28 cellular contexts compared by ENCODE assay signal in genomic region chr6:16292432-16292831, GRCh38.
"Had no signal": no experiment of that assay in that cellular context is flagged by ENCODE, and none has a peak within 500 bp of the region (broad histone marks: within the 10 kb centered on the region; RNA-seq: fewer than 3 reads in every experiment).

No MANE protein-coding gene starts in this region.

- H3K9ac ChIP-seq: SK-N-SH had no signal

- H3K9me3 ChIP-seq: Peyer's patch, SJCRH30, SK-N-SH had no signal

- H3K27ac ChIP-seq: brain microvascular endothelial cell, cardiac muscle cell, Peyer's patch, RWPE1, SJCRH30, VCaP had no signal

- H3K36me3 ChIP-seq: brain microvascular endothelial cell, cardiac muscle cell, Peyer's patch, SJCRH30 had no signal

- H3K27me3 ChIP-seq: brain microvascular endothelial cell, cardiac muscle cell, Peyer's patch, SJCRH30 had no signal

- H3K4me1 ChIP-seq: Peyer's patch, SJCRH30 had no signal

- H3K4me3 ChIP-seq: cardiac muscle cell, Peyer's patch, SJCRH30 had no signal

- DNase-seq: activated CD4-positive, alpha-beta memory T cell treated with anti-CD3 and anti-CD28 coated beads for 36 hours; activated CD4-positive, alpha-beta T cell treated with anti-CD3 and anti-CD28 coated beads, Interleukin-2, amount 10 ng/mL, durations not matched to agents 7 days and 5 days; activated CD4-positive, CD25-positive, alpha-beta regulatory T cell; activated CD8-positive, alpha-beta memory T cell treated with anti-CD3 and anti-CD28 coated beads for 24 hours; activated effector memory CD4-positive, alpha-beta T cell treated with anti-CD3 and anti-CD28 coated beads, Interleukin-2, amount 50 U/mL, for 16 hours; activated naive CD4-positive, alpha-beta T cell treated with anti-CD3 and anti-CD28 coated beads for 36 hours; activated T-cell treated with anti-CD3 and anti-CD28 coated beads, Interleukin-2, amount 50 U/mL, for 4 hours; brain microvascular endothelial cell; cerebellar nuclear complex; KG1; NCI-H1092; NCI-H1436; NCI-H1694 treated with DMSO at 0.1 percent for 48 hours; NCI-H2029 treated with DMSO at 0.1 percent for 48 hours; NCI-H2171; NCI-H2227 treated with DMSO at 0.1 percent for 48 hours; NCI-H524 treated with DMSO at 0.1 percent for 48 hours; NCI-H774; NK-92 treated with Interleukin-12 subunit alpha and Interleukin-12 subunit beta, amount 100 ng/mL, for 24 hours; OCI-M1; Peyer's patch; Right ventricle myocardium superior; SJCRH30; SK-N-SH; T-helper 1 cell had no signal
